ENCODE assay signal across 8 cellular contexts in the genomic region with DNA sequence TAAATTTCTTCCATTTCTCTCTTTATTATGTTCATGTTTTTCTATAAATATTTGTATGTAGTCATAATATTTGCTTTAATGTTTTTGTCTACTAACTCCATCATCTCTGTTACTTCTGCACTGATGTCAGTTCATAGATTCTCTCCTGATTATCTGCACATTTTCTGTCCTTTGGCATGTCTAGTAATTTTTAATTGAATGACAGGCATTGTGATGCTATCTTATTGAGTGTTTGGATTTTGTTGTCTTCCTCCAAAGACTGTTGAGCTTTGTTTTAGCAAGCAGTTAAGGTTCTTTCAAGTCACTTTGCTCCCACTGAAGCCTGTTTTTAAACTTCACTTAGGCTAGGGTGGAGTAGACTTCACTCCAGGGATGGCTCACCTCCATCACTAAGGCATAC.
"Had no signal": no experiment of that assay in that cellular context is flagged by ENCODE, and none has a peak within 500 bp of the region (broad histone marks: within the 10 kb centered on the region; RNA-seq: fewer than 3 reads in every experiment).

No MANE protein-coding gene starts in this region.

- DNase-seq: GDM1, GF-D8 had no signal

- H3K4me3 ChIP-seq: GM12878 had no signal

- ATAC-seq: GM12878 had no signal

- FAIRE-seq: G401.6, GM12878, GM12891, GM12892, GM18507, GM19239 had no signal
